Comparison of ENCODE assay signal across 8 cellular contexts in the genomic region with DNA sequence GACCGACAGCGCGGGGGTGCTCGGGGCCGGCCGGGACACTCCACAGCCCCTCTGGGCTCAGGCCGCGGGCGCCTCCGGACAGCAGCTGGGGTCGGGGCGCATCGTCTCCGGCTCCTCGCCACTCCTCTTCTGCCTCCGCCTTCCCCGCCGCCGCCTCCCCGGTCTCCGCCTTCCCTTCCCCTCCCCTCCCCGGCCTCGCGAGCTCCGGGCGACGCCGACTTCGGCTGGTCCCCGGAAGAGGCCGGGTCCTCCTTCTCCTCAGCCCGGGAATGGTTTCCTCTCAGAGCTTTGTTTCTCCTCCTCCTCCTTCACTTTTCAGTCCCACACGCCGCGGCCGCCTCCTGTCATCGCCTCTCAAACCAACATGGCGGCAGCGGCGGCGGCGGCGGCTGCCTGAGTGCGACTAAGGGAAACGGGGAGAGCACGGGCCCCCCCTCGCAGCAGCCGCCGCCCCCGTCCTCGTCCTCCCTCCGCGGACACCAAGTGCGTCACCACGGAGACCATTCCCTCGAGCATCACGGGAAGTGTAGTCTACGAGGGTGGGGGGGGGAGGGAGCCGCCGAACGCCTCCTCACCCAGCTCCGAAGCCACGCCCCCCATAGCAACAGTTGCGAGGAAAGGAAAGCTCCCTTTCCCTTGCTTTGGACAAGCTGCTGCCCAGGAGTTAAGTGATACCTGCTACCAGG. TPM values are rescaled to one million over a fixed set of nuclear protein-coding genes. Genes with fewer than 3 reads are reported as not detected.
DNase-seq lines count a peak whose midpoint lies in the region; ATAC-seq and TF ChIP-seq lines count a peak whose summit lies in the region.

TSS of gene UBL3 (minus strand) at position 405 of the 686 bp plus-strand sequence. CDS start 1,079 bp downstream, outside the sequence.

- peaks cover 28% of the 10 kb centered on the region for H3K4me1 Mint-ChIP-seq in type B pancreatic cell (ENCODE audit: unreplicated experiment)

- peak; percentile 78 for TF ChIP-seq POLR2A in GM15510 (IDR thresholded peaks at IDR 0.05; ENCODE audit: borderline replicate concordance, extremely low read depth, insufficient read length)

- DNase-seq in NCI-H1694 (lab: John Stamatoyannopoulos, UW) (peak; percentile 78), amniotic epithelial cell (ENCODE audit: low read depth) (peak; percentile 95), left cardiac atrium (peak; percentile 97), posterior cingulate gyrus (peak; percentile 92 to 99 (median 96)), type B pancreatic cell (ENCODE audit: extremely low spot score, unreplicated experiment) (peak; percentile 95)

- peak within 1 kb of the TSS; percentile 97 for H3K4me3 Mint-ChIP-seq in type B pancreatic cell

- H3K9me3 Mint-ChIP-seq in type B pancreatic cell = no peaks in the 10 kb centered on the region

- no peaks in the 10 kb centered on the region for H3K36me3 Mint-ChIP-seq in type B pancreatic cell

- no peaks in the 10 kb centered on the region for H3K27me3 Mint-ChIP-seq in type B pancreatic cell

- ATAC-seq in HG02884 (IDR thresholded peaks at IDR 0.05; ENCODE audit: unreplicated experiment) (peak; percentile 87), left cardiac atrium (peak; percentile 97)

- TF ChIP-seq CTCF in type B pancreatic cell (conservative IDR thresholded peaks at IDR 0.05) = no peak

- H3K27ac Mint-ChIP-seq in type B pancreatic cell = peak within 1 kb of the TSS; percentile 98

- intact Hi-C loops in T-helper 1 cell treated with Interleukin-12 subunit alpha and Interleukin-12 subunit beta and Interleukin-4 antibody, amounts not matched to agents 30 ng/mL and 1 ng/mL, for 36 hours (cut with micrococcal nuclease) = loop anchor here (1.0 to 10.0 kb wide), 11 partner anchors 52 to 1312 kb away; partner anchors contain the start of genes HMGB1, SLC7A1 and USPL1
- intact Hi-C loops in left cardiac atrium (cut with DNase I) (no loop called here), posterior cingulate gyrus (cut with DNase I) (loop anchor here (2.0 kb wide), 1 partner anchor 262 kb away; no protein-coding TSS in a partner anchor)

RNA-seq across cellular contexts. Expression of gene UBL3, which starts in this region (rescaled TPM):
- total RNA-seq in T-helper 1 cell treated with Interleukin-12 subunit alpha and Interleukin-12 subunit beta and Interleukin-4 antibody, amounts not matched to agents 30 ng/mL and 1 ng/mL, for 36 hours = 15.4 and 15.5 TPM in 2 replicates
- total RNA-seq in left cardiac atrium = 10 to 100 TPM; 21.9 to 22.3 TPM
- 37.7 and 47.7 TPM in 2 replicates for total RNA-seq in type B pancreatic cell (ENCODE audit: low replicate concordance)

Comparison
In these comparisons a context has a peak if more than half of its experiments do, and no peak if none do; other contexts are left out.
1. Peak in every context shown above with its lines: DNase-seq and ATAC-seq.
2. intact Hi-C loops: an anchor here in T-helper 1 cell treated with Interleukin-12 subunit alpha and Interleukin-12 subunit beta and Interleukin-4 antibody, amounts not matched to agents 30 ng/mL and 1 ng/mL, for 36 hours (1.0 to 10.0 kb wide) and posterior cingulate gyrus (2.0 kb wide); none called in left cardiac atrium.